ENCODE assay signal across 8 cellular contexts in the genomic region with DNA sequence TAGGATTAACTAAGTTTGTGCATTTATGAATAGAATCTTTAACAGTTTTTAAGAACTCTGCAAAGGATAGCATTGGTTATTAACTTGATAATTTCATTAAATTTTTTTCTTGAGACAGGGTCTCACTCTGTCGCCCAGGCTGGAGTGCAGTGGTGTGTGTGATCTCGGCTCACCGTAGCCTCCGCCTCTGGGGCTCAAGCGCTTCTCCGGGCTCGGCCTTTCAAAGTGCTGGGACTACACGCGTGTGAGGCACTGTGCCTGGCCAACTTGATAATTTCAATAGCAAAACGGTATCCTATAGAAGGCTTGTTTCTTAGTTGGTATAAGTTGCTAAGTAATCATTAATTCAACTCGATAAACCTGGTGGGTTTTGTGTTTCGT. TPM values are rescaled to one million over a fixed set of nuclear protein-coding genes. Genes with fewer than 3 reads are reported as not detected.
DNase-seq lines count a peak whose midpoint lies in the region; ATAC-seq and TF ChIP-seq lines count a peak whose summit lies in the region.

No MANE protein-coding gene starts in this region.

- no peaks in the 10 kb centered on the region for H3K9me3 ChIP-seq in ascending aorta
- H3K9me3 ChIP-seq in liver (ENCODE audit: control insufficient read depth in 4 of 4, low read length in 3 of 4): no peaks in the 10 kb centered on the region

- ATAC-seq in stimulated activated naive CD8-positive, alpha-beta T cell treated with anti-CD3 and anti-CD28 coated beads, Interleukin-15, Interleukin-2, amounts not matched to agents 100 U/mL and 50 U/mL, for 24 hours: no peak
- ATAC-seq in HG03175 (IDR thresholded peaks at IDR 0.05; ENCODE audit: unreplicated experiment) (peak; percentile 25), GM19324 (IDR thresholded peaks at IDR 0.05; ENCODE audit: low FRiP score, unreplicated experiment) (no peak)

- peaks cover 10% of the 10 kb centered on the region for H3K27me3 Mint-ChIP-seq in stimulated activated naive CD8-positive, alpha-beta T cell treated with anti-CD3 and anti-CD28 coated beads, Interleukin-15, Interleukin-2, amounts not matched to agents 100 ng/mL and 50 ng/mL, for 24 hours

- intact Hi-C loops in ascending aorta (cut with DNase I): loop anchor here (2.0 to 5.0 kb wide), 2 partner anchors 38 to 115 kb away; a partner anchor contains a TSS

- H3K4me3 Mint-ChIP-seq in stimulated activated naive CD8-positive, alpha-beta T cell treated with anti-CD3 and anti-CD28 coated beads, Interleukin-15, Interleukin-2, amounts not matched to agents 100 ng/mL and 50 ng/mL, for 24 hours: peak overlapping the region; percentile 87

- TF ChIP-seq RAD21 in liver (IDR thresholded peaks at IDR 0.05): no peak

- WGBS in liver: 42% methylated on average over 12 of the region's 12 CpGs

- H3K27ac ChIP-seq in ascending aorta (no peak overlapping the region), liver (ENCODE audit: low read depth in 1 of 2, low read length in 2 of 2) (no peak overlapping the region)

- TF ChIP-seq CTCF in ascending aorta (IDR thresholded peaks at IDR 0.05) (no peak), liver (IDR thresholded peaks at IDR 0.05; ENCODE audit: low read depth, low read length, missing input control) (no peak)

- DNase-seq in stimulated activated naive CD8-positive, alpha-beta T cell treated with anti-CD3 and anti-CD28 coated beads, Interleukin-15, Interleukin-2, amounts not matched to agents 100 U/mL and 50 U/mL, for 24 hours: no peak
- DNase-seq in ascending aorta (ENCODE audit: low spot score in 2 of 2) (no peak), NOMO-1 (lab: John Stamatoyannopoulos, UW; ENCODE audit: unreplicated experiment in 2 of 2) (no peak)
- no peak for DNase-seq in activated CD4-positive, alpha-beta T cell treated with anti-CD3 and anti-CD28 coated beads, Interleukin-2, amount 50 U/mL, for 1 hour

- peak overlapping the region; percentile 61 to 68 for H3K4me3 ChIP-seq in ascending aorta
- H3K4me3 ChIP-seq in liver (ENCODE audit: low read depth in 1 of 3, low read length in 3 of 3): peak overlapping the region; percentile 50 to 66 (median 61)

- H3K4me1 Mint-ChIP-seq in stimulated activated naive CD8-positive, alpha-beta T cell treated with anti-CD3 and anti-CD28 coated beads, Interleukin-15, Interleukin-2, amounts not matched to agents 100 ng/mL and 50 ng/mL, for 24 hours (ENCODE audit: low read depth): peaks cover 21% of the 10 kb centered on the region

- no peak overlapping the region for H3K9ac ChIP-seq in liver (ENCODE audit: low read depth in 1 of 2, low read length in 2 of 2)

- peak overlapping the region; percentile 22 for H3K27ac Mint-ChIP-seq in stimulated activated naive CD8-positive, alpha-beta T cell treated with anti-CD3 and anti-CD28 coated beads, Interleukin-15, Interleukin-2, amounts not matched to agents 100 ng/mL and 50 ng/mL, for 24 hours

- H3K4me1 ChIP-seq in ascending aorta (no peaks in the 10 kb centered on the region), liver (ENCODE audit: control insufficient read depth in 4 of 4, insufficient read depth in 4 of 4, low read length in 3 of 4) (peaks cover 0 to 31% (median 19%) of the 10 kb centered on the region in 4 donors)

- H3K36me3 Mint-ChIP-seq in stimulated activated naive CD8-positive, alpha-beta T cell treated with anti-CD3 and anti-CD28 coated beads, Interleukin-15, Interleukin-2, amounts not matched to agents 100 ng/mL and 50 ng/mL, for 24 hours (ENCODE audit: low read depth): peaks cover 10% of the 10 kb centered on the region

- H3K9me3 Mint-ChIP-seq in stimulated activated naive CD8-positive, alpha-beta T cell treated with anti-CD3 and anti-CD28 coated beads, Interleukin-15, Interleukin-2, amounts not matched to agents 100 ng/mL and 50 ng/mL, for 24 hours: no peaks in the 10 kb centered on the region

- H3K27me3 ChIP-seq in ascending aorta: no peaks in the 10 kb centered on the region
- H3K27me3 ChIP-seq in liver (ENCODE audit: control insufficient read depth in 4 of 4, insufficient read depth in 4 of 4, low read length in 3 of 4): no peaks in the 10 kb centered on the region

- no peaks in the 10 kb centered on the region for H3K36me3 ChIP-seq in ascending aorta
- H3K36me3 ChIP-seq in liver (ENCODE audit: control insufficient read depth in 4 of 4, insufficient read depth in 3 of 4, low read depth in 1 of 4, low read length in 3 of 4): no peaks in the 10 kb centered on the region

TF ChIP-seq in liver, 16 proteins besides CTCF, POLR2A, EP300 and RAD21:
- TF ChIP-seq RXRA (IDR thresholded peaks at IDR 0.05) (no peak), NR2F2 (IDR thresholded peaks at IDR 0.05) (no peak), SP1 (IDR thresholded peaks at IDR 0.05) (no peak), JUND (IDR thresholded peaks at IDR 0.05) (no peak), YY1 (IDR thresholded peaks at IDR 0.05) (no peak), HNF4A (conservative IDR thresholded peaks at IDR 0.05) (no peak)
- TF ChIP-seq, protein P1, sequence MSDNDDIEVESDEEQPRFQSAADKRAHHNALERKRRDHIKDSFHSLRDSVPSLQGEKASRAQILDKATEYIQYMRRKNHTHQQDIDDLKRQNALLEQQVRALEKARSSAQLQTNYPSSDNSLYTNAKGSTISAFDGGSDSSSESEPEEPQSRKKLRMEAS (IDR thresholded peaks at IDR 0.05): no peak
- TF ChIP-seq, protein P2, sequence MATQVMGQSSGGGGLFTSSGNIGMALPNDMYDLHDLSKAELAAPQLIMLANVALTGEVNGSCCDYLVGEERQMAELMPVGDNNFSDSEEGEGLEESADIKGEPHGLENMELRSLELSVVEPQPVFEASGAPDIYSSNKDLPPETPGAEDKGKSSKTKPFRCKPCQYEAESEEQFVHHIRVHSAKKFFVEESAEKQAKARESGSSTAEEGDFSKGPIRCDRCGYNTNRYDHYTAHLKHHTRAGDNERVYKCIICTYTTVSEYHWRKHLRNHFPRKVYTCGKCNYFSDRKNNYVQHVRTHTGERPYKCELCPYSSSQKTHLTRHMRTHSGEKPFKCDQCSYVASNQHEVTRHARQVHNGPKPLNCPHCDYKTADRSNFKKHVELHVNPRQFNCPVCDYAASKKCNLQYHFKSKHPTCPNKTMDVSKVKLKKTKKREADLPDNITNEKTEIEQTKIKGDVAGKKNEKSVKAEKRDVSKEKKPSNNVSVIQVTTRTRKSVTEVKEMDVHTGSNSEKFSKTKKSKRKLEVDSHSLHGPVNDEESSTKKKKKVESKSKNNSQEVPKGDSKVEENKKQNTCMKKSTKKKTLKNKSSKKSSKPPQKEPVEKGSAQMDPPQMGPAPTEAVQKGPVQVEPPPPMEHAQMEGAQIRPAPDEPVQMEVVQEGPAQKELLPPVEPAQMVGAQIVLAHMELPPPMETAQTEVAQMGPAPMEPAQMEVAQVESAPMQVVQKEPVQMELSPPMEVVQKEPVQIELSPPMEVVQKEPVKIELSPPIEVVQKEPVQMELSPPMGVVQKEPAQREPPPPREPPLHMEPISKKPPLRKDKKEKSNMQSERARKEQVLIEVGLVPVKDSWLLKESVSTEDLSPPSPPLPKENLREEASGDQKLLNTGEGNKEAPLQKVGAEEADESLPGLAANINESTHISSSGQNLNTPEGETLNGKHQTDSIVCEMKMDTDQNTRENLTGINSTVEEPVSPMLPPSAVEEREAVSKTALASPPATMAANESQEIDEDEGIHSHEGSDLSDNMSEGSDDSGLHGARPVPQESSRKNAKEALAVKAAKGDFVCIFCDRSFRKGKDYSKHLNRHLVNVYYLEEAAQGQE (IDR thresholded peaks at IDR 0.05): no peak
TF ChIP-seq in liver: peak in this region for 0.

RNA-seq across cellular contexts. Expression of a gene that starts 38.0 kb away (rescaled TPM):
- total RNA-seq in ascending aorta: 6.8 TPM
- total RNA-seq in liver: 1 to 10 TPM; 9.2 to 9.9 TPM
- polyA plus RNA-seq in liver: 1 to 10 TPM; 2.7 to 3.5 TPM
